Comparison of ENCODE assay signal across 23 cellular contexts in the genomic region with DNA sequence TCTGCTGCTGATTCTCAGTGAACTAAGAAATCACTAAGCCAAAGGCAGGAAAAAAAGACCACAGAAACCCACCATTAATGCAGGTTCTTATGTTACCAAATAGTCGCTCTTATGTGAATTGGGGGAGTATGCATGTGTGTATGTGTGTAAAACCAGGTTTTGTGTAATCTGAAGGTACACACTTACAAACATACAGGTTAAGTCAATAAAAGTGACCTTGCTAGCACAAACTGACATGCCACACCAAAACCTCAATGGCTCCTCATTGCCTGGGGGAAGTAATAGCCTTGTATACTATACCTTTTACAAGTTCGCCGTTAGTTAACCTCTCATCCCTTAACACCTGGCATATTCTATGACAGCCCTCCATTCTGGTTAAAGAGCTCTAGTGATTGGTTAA. TPM values are rescaled to one million over a fixed set of nuclear protein-coding genes. Genes with fewer than 3 reads are reported as not detected.
A peak's percentile ranks its signal among the peaks of the same experiment; 100 is the strongest.
DNase-seq lines count a peak whose midpoint lies in the region; ATAC-seq and TF ChIP-seq lines count a peak whose summit lies in the region.
"Had no signal": no experiment of that assay in that cellular context is flagged by ENCODE, and none has a peak within 500 bp of the region (broad histone marks: within the 10 kb centered on the region; RNA-seq: fewer than 3 reads in every experiment).

No MANE protein-coding gene starts in this region.

- CTCF ChIA-PET in RWPE1 (lab: Yijun Ruan, JAX), result interaction anchor here (0.6 kb wide), 1 partner anchor 1067 kb away, joined by 3 read pairs; no protein-coding TSS in a partner anchor

- H3K9me3 Mint-ChIP-seq in stimulated activated naive CD8-positive, alpha-beta T cell treated with anti-CD3 and anti-CD28 coated beads, Interleukin-15, Interleukin-2, amounts not matched to agents 100 ng/mL and 50 ng/mL, for 24 hours, result no peaks in the 10 kb centered on the region
- H3K9me3 Mint-ChIP-seq in stimulated activated naive CD8-positive, alpha-beta T cell treated with anti-CD3 and anti-CD28 coated beads, Interleukin-15, amount 100 ng/mL, for 72 hours, result no peaks in the 10 kb centered on the region
- H3K9me3 Mint-ChIP-seq: activated naive CD8-positive, alpha-beta T cell treated with anti-CD3 and anti-CD28 coated beads, Interleukin-2, amount 50 U/mL, for 24 hours; CD8-positive, alpha-beta T cell; IgD-negative memory B cell; naive B cell had no signal

- ATAC-seq in stimulated activated naive CD8-positive, alpha-beta T cell treated with anti-CD3 and anti-CD28 coated beads, Interleukin-15, amount 100 ng/mL, for 72 hours, result no peak
- ATAC-seq in T-helper 17 cell, result no peak
- no peak for ATAC-seq in foreskin keratinocyte
- no peak for ATAC-seq in HG03097 (IDR thresholded peaks at IDR 0.05; ENCODE audit: low FRiP score, unreplicated experiment)
- ATAC-seq: CD8-positive, alpha-beta T cell; HCT116; left cardiac atrium had no signal

- no peaks in the 10 kb centered on the region for H3K27me3 Mint-ChIP-seq in stimulated activated naive CD8-positive, alpha-beta T cell treated with anti-CD3 and anti-CD28 coated beads, Interleukin-15, Interleukin-2, amounts not matched to agents 100 ng/mL and 50 ng/mL, for 24 hours
- H3K27me3 Mint-ChIP-seq in stimulated activated naive CD8-positive, alpha-beta T cell treated with anti-CD3 and anti-CD28 coated beads, Interleukin-15, amount 100 ng/mL, for 72 hours, result no peaks in the 10 kb centered on the region
- H3K27me3 Mint-ChIP-seq in T-helper 17 cell, result no peaks in the 10 kb centered on the region
- H3K27me3 Mint-ChIP-seq: activated naive CD8-positive, alpha-beta T cell treated with anti-CD3 and anti-CD28 coated beads, Interleukin-2, amount 50 U/mL, for 24 hours; naive B cell had no signal

- H3K4me3 Mint-ChIP-seq in stimulated activated naive CD8-positive, alpha-beta T cell treated with anti-CD3 and anti-CD28 coated beads, Interleukin-15, Interleukin-2, amounts not matched to agents 100 ng/mL and 50 ng/mL, for 24 hours, result no peak overlapping the region
- no peak overlapping the region for H3K4me3 Mint-ChIP-seq in stimulated activated naive CD8-positive, alpha-beta T cell treated with anti-CD3 and anti-CD28 coated beads, Interleukin-15, amount 100 ng/mL, for 72 hours
- H3K4me3 Mint-ChIP-seq in T-helper 17 cell, result no peak overlapping the region
- H3K4me3 Mint-ChIP-seq: activated naive CD8-positive, alpha-beta T cell treated with anti-CD3 and anti-CD28 coated beads, Interleukin-2, amount 50 U/mL, for 24 hours; CD8-positive, alpha-beta T cell; IgD-negative memory B cell; naive B cell had no signal

- POLR2A ChIA-PET in RWPE1 (lab: Yijun Ruan, JAX; ENCODE audit: low non-redundant PET), result no interaction called here

- no peaks in the 10 kb centered on the region for H3K36me3 Mint-ChIP-seq in stimulated activated naive CD8-positive, alpha-beta T cell treated with anti-CD3 and anti-CD28 coated beads, Interleukin-15, Interleukin-2, amounts not matched to agents 100 ng/mL and 50 ng/mL, for 24 hours (ENCODE audit: low read depth)
- no peaks in the 10 kb centered on the region for H3K36me3 Mint-ChIP-seq in T-helper 17 cell (ENCODE audit: low read depth)
- H3K36me3 Mint-ChIP-seq: CD8-positive, alpha-beta T cell; naive B cell had no signal

- no peaks in the 10 kb centered on the region for H3K27me3 ChIP-seq in foreskin keratinocyte

- no peaks in the 10 kb centered on the region for H3K9me3 ChIP-seq in T-helper 17 cell (ENCODE audit: control insufficient read depth, low read length, poor library complexity, severe bottlenecking)

- DNase-seq in stimulated activated naive CD8-positive, alpha-beta T cell treated with anti-CD3 and anti-CD28 coated beads, Interleukin-15, amount 100 ng/mL, for 72 hours, result no peak
- DNase-seq in T-helper 17 cell, result no peak
- DNase-seq in foreskin keratinocyte, result no peak
- no peak for DNase-seq in NCI-H526 (lab: John Stamatoyannopoulos, UW)
- DNase-seq in RWPE1 (ENCODE audit: low spot score), result no peak
- DNase-seq: activated CD4-positive, alpha-beta T cell treated with anti-CD3 and anti-CD28 coated beads, Interleukin-2, amount 50 U/mL, for 4 hours; activated effector memory CD4-positive, alpha-beta T cell treated with anti-CD3 and anti-CD28 coated beads, Interleukin-2, amount 50 U/mL, for 16 hours; activated naive CD8-positive, alpha-beta T cell treated with anti-CD3 and anti-CD28 coated beads, Interleukin-2, amount 50 U/mL, for 24 hours; CD8-positive, alpha-beta T cell; cerebellar nuclear complex; DMS153; erythroblast; heart right ventricle; left cardiac atrium; mesendoderm; naive B cell; NCI-H2029 treated with DMSO at 0.1 percent for 48 hours; NCI-H345; stimulated activated CD4-positive, alpha-beta T cell treated with anti-CD3 and anti-CD28 coated beads, Interleukin-2, amount 100 ng/mL, for 24 hours had no signal

- H3K4me1 ChIP-seq in foreskin keratinocyte, result peaks cover 14% of the 10 kb centered on the region

- H3K4me1 Mint-ChIP-seq in stimulated activated naive CD8-positive, alpha-beta T cell treated with anti-CD3 and anti-CD28 coated beads, Interleukin-15, Interleukin-2, amounts not matched to agents 100 ng/mL and 50 ng/mL, for 24 hours (ENCODE audit: low read depth), result peaks cover 33% of the 10 kb centered on the region
- peaks cover 28% of the 10 kb centered on the region for H3K4me1 Mint-ChIP-seq in stimulated activated naive CD8-positive, alpha-beta T cell treated with anti-CD3 and anti-CD28 coated beads, Interleukin-15, amount 100 ng/mL, for 72 hours
- H3K4me1 Mint-ChIP-seq in T-helper 17 cell, result peaks cover 7% of the 10 kb centered on the region
- H3K4me1 Mint-ChIP-seq: naive B cell had no signal

- H3K27ac ChIP-seq in foreskin keratinocyte (peak overlapping the region; percentile 2), RWPE1 (no peak overlapping the region)

- H3K27ac Mint-ChIP-seq in stimulated activated naive CD8-positive, alpha-beta T cell treated with anti-CD3 and anti-CD28 coated beads, Interleukin-15, Interleukin-2, amounts not matched to agents 100 ng/mL and 50 ng/mL, for 24 hours, result peak overlapping the region; percentile 33
- H3K27ac Mint-ChIP-seq in stimulated activated naive CD8-positive, alpha-beta T cell treated with anti-CD3 and anti-CD28 coated beads, Interleukin-15, amount 100 ng/mL, for 72 hours, result peak overlapping the region in 1 of 2 donors; percentile 67
- H3K27ac Mint-ChIP-seq in T-helper 17 cell, result peak overlapping the region; percentile 81
- H3K27ac Mint-ChIP-seq: CD8-positive, alpha-beta T cell; IgD-negative memory B cell had no signal

- TF ChIP-seq CTCF in foreskin keratinocyte (conservative IDR thresholded peaks at IDR 0.05) (no peak), RWPE1 (conservative IDR thresholded peaks at IDR 0.05; ENCODE audit: low read depth) (no peak)

RNA-seq across cellular contexts. Expression of a gene that starts 29.8 kb away (rescaled TPM):
- 100 to 1,000 TPM; 190 to 195 TPM for total RNA-seq in T-helper 17 cell
- total RNA-seq in foreskin keratinocyte, result 334 and 336 TPM in 2 replicates
- 243 and 254 TPM in 2 replicates for polyA plus RNA-seq in foreskin keratinocyte
